Comparison of ENCODE assay signal across 9 cellular contexts in the genomic region with DNA sequence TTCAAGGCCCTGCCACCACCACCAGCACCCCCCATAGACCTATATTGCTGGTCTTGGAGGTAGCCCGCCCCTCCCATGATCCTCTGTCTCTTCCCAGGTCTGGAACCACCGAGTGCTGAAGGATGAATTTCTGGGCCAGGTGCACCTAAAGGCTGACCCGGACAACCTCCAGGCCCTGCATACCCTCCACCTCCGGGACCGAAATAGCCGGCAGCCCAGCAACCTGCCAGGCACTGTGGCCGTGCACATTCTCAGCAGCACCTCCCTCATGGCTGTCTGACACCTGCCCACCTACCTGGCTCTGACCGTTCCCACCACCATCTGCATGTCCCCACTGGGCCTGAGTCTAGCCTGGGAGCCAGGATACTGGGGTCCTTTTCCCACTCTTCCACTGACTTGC. TPM values are rescaled to one million over a fixed set of nuclear protein-coding genes. Genes with fewer than 3 reads are reported as not detected.
"Had no signal": no experiment of that assay in that cellular context is flagged by ENCODE, and none has a peak within 500 bp of the region (broad histone marks: within the 10 kb centered on the region; RNA-seq: fewer than 3 reads in every experiment).

No MANE protein-coding gene starts in this region.

- DNase-seq: GM23248, GOT3, H7, HFFc6, IMR-90 had no signal

- H3K36me3 ChIP-seq: HAP-1 had no signal

- H3K9ac ChIP-seq: GM23248 had no signal

- H3K9me3 ChIP-seq: HAP-1 had no signal

- H3K4me3 ChIP-seq: GM23248, HAP-1 had no signal

- H3K27ac ChIP-seq: GM23248 had no signal

- ATAC-seq: HCT116 had no signal

- H3K27ac Mint-ChIP-seq: HFFc6 had no signal

- H2AFZ ChIP-seq: GM23248 had no signal

- H3K4me3 Mint-ChIP-seq: HFFc6 had no signal

- H3K9me3 Mint-ChIP-seq: HFFc6 had no signal

- FAIRE-seq: HTR-8/SVneo had no signal

RNA-seq across cellular contexts. Expression of a gene that starts 4.5 kb away (rescaled TPM):
- total RNA-seq: GM23248, IMR-90 had no signal
- polyA plus RNA-seq: GM23248 had no signal

RNA-seq across cellular contexts. Expression of a gene that starts 21.0 kb away (rescaled TPM):
- total RNA-seq: GM23248, H4, H7, IMR-90 had no signal
- polyA plus RNA-seq: GM23248 had no signal
